ENCODE assay signal across 25 cellular contexts in genomic region chr10:35348609-35349388, GRCh38. TPM values are rescaled to one million over a fixed set of nuclear protein-coding genes. Genes with fewer than 3 reads are reported as not detected.
DNase-seq lines count a peak whose midpoint lies in the region; ATAC-seq and TF ChIP-seq lines count a peak whose summit lies in the region.
"Had no signal": no experiment of that assay in that cellular context is flagged by ENCODE, and none has a peak within 500 bp of the region (broad histone marks: within the 10 kb centered on the region; RNA-seq: fewer than 3 reads in every experiment).

No MANE protein-coding gene starts in this region.

- H3K36me3 Mint-ChIP-seq in GM23338 (ENCODE audit: low read depth) (no peaks in the 10 kb centered on the region), endothelial cell (ENCODE audit: low read depth, unreplicated experiment) (peaks cover 3% of the 10 kb centered on the region)
- H3K36me3 Mint-ChIP-seq in naive thymus-derived CD4-positive, alpha-beta T cell: peaks cover 0 to 22% (median 5%) of the 10 kb centered on the region in 5 donors

- peaks cover 43% of the 10 kb centered on the region for H3K4me1 Mint-ChIP-seq in GM23338
- H3K4me1 Mint-ChIP-seq in endothelial cell (ENCODE audit: unreplicated experiment): peaks cover 64% of the 10 kb centered on the region
- H3K4me1 Mint-ChIP-seq in naive thymus-derived CD4-positive, alpha-beta T cell: peaks cover 68 to 95% (median 89%) of the 10 kb centered on the region in 7 donors

- CTCF ChIA-PET in naive thymus-derived CD4-positive, alpha-beta T cell (lab: Charles Lee): interaction anchor here (0.7 kb wide), 1 partner anchor 15 kb away, joined by 4 read pairs; no protein-coding TSS in a partner anchor

- TF ChIP-seq POLR2A in GM18505 (IDR thresholded peaks at IDR 0.05; ENCODE audit: borderline replicate concordance, extremely low read depth, insufficient read depth, insufficient read length): no peak

- POLR2A ChIA-PET in naive thymus-derived CD4-positive, alpha-beta T cell (lab: Charles Lee): interaction anchor here (0.7 kb wide), 1 partner anchor 16 kb away, joined by 3 read pairs; no protein-coding TSS in a partner anchor

- H3K27ac ChIP-seq in GM23338 (ENCODE audit: low read depth) (peak overlapping the region; percentile 26; the same call in 1 of the 2 replicates), OCI-LY3 (ENCODE audit: low read length) (no peak overlapping the region)
- no peak overlapping the region for H3K27ac ChIP-seq in naive thymus-derived CD4-positive, alpha-beta T cell (ENCODE audit: low read depth, low read length)
- H3K27ac ChIP-seq: lower lobe of right lung, stomach, upper lobe of left lung had no signal

- H2AFZ ChIP-seq in GM23338 (no peak overlapping the region), OCI-LY3 (ENCODE audit: low read depth, low read length) (no peak overlapping the region)

- H4K20me1 ChIP-seq in GM23338 (replicated peaks; ENCODE audit: insufficient read depth) (peaks cover 53% of the 10 kb centered on the region), OCI-LY3 (ENCODE audit: insufficient read depth, low read length) (peaks cover 84% of the 10 kb centered on the region)

- H3K9me2 ChIP-seq in GM23338 (ENCODE audit: insufficient read depth): no peaks in the 10 kb centered on the region

- ATAC-seq in GM23338 (no peak; the same call in 2 of the 3 replicates), GM19351 (IDR thresholded peaks at IDR 0.05; ENCODE audit: unreplicated experiment) (no peak), HG03039 (IDR thresholded peaks at IDR 0.05; ENCODE audit: unreplicated experiment) (no peak), GM18505 (IDR thresholded peaks at IDR 0.05; ENCODE audit: unreplicated experiment) (no peak)
- ATAC-seq in naive thymus-derived CD4-positive, alpha-beta T cell: peak; percentile 23
- ATAC-seq: lower lobe of right lung, mucosa of descending colon, sciatic nerve had no signal

- H3K9me3 ChIP-seq in OCI-LY3 (ENCODE audit: insufficient read depth, low read length): no peaks in the 10 kb centered on the region
- no peaks in the 10 kb centered on the region for H3K9me3 ChIP-seq in naive thymus-derived CD4-positive, alpha-beta T cell (ENCODE audit: control insufficient read depth in 2 of 3, low read length in 3 of 3)
- H3K9me3 ChIP-seq: lower lobe of right lung, mucosa of descending colon, stomach, upper lobe of left lung had no signal

- intact Hi-C loops in naive thymus-derived CD4-positive, alpha-beta T cell (cut with micrococcal nuclease): loop anchor here in 1 of 2 donors (10.0 kb wide), 1 partner anchor 216 kb away; no protein-coding TSS in a partner anchor

- H3F3A ChIP-seq in GM23338 (replicated peaks; ENCODE audit: low read depth): no peaks in the 10 kb centered on the region

- H3K9ac ChIP-seq in OCI-LY3 (ENCODE audit: low read length): no peak overlapping the region

- H3K36me3 ChIP-seq in GM23338 (ENCODE audit: insufficient read depth) (no peaks in the 10 kb centered on the region), OCI-LY3 (replicated peaks; ENCODE audit: low read depth, low read length) (no peaks in the 10 kb centered on the region)
- H3K36me3 ChIP-seq in naive thymus-derived CD4-positive, alpha-beta T cell (ENCODE audit: control insufficient read depth in 2 of 3, insufficient read depth in 3 of 3, low read length in 3 of 3): no peaks in the 10 kb centered on the region
- H3K36me3 ChIP-seq: lower lobe of right lung, stomach, upper lobe of left lung had no signal

- TF ChIP-seq CTCF in GM23338 (conservative IDR thresholded peaks at IDR 0.05; ENCODE audit: low read depth in 2 of 2): no peak
- TF ChIP-seq CTCF in OCI-LY3 (IDR thresholded peaks at IDR 0.05; ENCODE audit: low read depth, low read length): no peak
- TF ChIP-seq CTCF in endothelial cell (IDR thresholded peaks at IDR 0.05; ENCODE audit: unreplicated experiment): no peak

- H3K79me2 ChIP-seq in GM23338 (replicated peaks; ENCODE audit: insufficient read depth) (peaks cover 99% of the 10 kb centered on the region), OCI-LY3 (ENCODE audit: low read length) (peaks cover 88% of the 10 kb centered on the region)

- H3K4me2 ChIP-seq in GM23338: no peak overlapping the region
- H3K4me2 ChIP-seq in OCI-LY3 (ENCODE audit: low read length): peak overlapping the region; percentile 25

- no peaks in the 10 kb centered on the region for H3K9me3 Mint-ChIP-seq in GM23338
- no peaks in the 10 kb centered on the region for H3K9me3 Mint-ChIP-seq in endothelial cell (ENCODE audit: unreplicated experiment)
- H3K9me3 Mint-ChIP-seq in naive thymus-derived CD4-positive, alpha-beta T cell: no peaks in the 10 kb centered on the region
- H3K9me3 Mint-ChIP-seq: CD4-positive, alpha-beta T cell; HFFc6; IgD-negative memory B cell had no signal

- DNase-seq in GM23338 (ENCODE audit: low spot score): no peak
- no peak for DNase-seq in endothelial cell (ENCODE audit: low spot score)
- no peak for DNase-seq in naive thymus-derived CD4-positive, alpha-beta T cell
- DNase-seq in occipital lobe (lab: John Stamatoyannopoulos, UW): no peak
- DNase-seq: activated CD4-positive, CD25-positive, alpha-beta regulatory T cell; activated CD8-positive, alpha-beta T cell treated with anti-CD3 and anti-CD28 coated beads for 36 hours; activated naive CD4-positive, alpha-beta T cell treated with anti-CD3 and anti-CD28 coated beads, Interleukin-2, amount 50 U/mL, for 16 hours; CD4-positive, alpha-beta T cell; cerebellar nuclear complex; effector CD4-positive, alpha-beta T cell; erythroblast; HFFc6; lower lobe of right lung; mucosa of descending colon; NCI-H1092 treated with DMSO at 0.1 percent for 48 hours; NCI-H2081; NCI-H226; stomach; upper lobe of left lung had no signal

- no peak overlapping the region for H3K4me3 Mint-ChIP-seq in GM23338
- no peak overlapping the region for H3K4me3 Mint-ChIP-seq in endothelial cell (ENCODE audit: unreplicated experiment)
- H3K4me3 Mint-ChIP-seq in naive thymus-derived CD4-positive, alpha-beta T cell: peak overlapping the region in 3 of 10 donors; percentile 4 to 56 (median 50)
- H3K4me3 Mint-ChIP-seq: activated CD8-positive, alpha-beta T cell treated with anti-CD3 and anti-CD28 coated beads for 36 hours; CD4-positive, alpha-beta T cell; HFFc6 had no signal

- H3K27me3 ChIP-seq in GM23338 (ENCODE audit: insufficient read depth): no peaks in the 10 kb centered on the region
- no peaks in the 10 kb centered on the region for H3K27me3 ChIP-seq in OCI-LY3 (ENCODE audit: low read depth, low read length)
- H3K27me3 ChIP-seq in naive thymus-derived CD4-positive, alpha-beta T cell (ENCODE audit: control insufficient read depth in 2 of 2, insufficient read depth in 2 of 2, low read length in 2 of 2): no peaks in the 10 kb centered on the region
- H3K27me3 ChIP-seq: stomach, upper lobe of left lung had no signal

- no peaks in the 10 kb centered on the region for H3K27me3 Mint-ChIP-seq in GM23338 (ENCODE audit: insufficient read depth, low read depth, poor library complexity)
- H3K27me3 Mint-ChIP-seq in endothelial cell (ENCODE audit: unreplicated experiment): peaks cover 5% of the 10 kb centered on the region
- H3K27me3 Mint-ChIP-seq in naive thymus-derived CD4-positive, alpha-beta T cell: no peaks in the 10 kb centered on the region
- H3K27me3 Mint-ChIP-seq: activated CD8-positive, alpha-beta T cell treated with anti-CD3 and anti-CD28 coated beads for 36 hours; CD4-positive, alpha-beta T cell; IgD-negative memory B cell had no signal

- H3K4me1 ChIP-seq in GM23338 (ENCODE audit: insufficient read depth) (no peaks in the 10 kb centered on the region; the same call in 1 of the 2 replicates), OCI-LY3 (ENCODE audit: low read length) (peaks cover 38% of the 10 kb centered on the region)
- H3K4me1 ChIP-seq in naive thymus-derived CD4-positive, alpha-beta T cell (ENCODE audit: control insufficient read depth in 2 of 2, insufficient read depth in 2 of 2, low read length in 2 of 2): peaks cover 14 to 25% of the 10 kb centered on the region in 2 donors

- H3K4me3 ChIP-seq in GM23338 (no peak overlapping the region), OCI-LY3 (ENCODE audit: low read length) (no peak overlapping the region)
- no peak overlapping the region for H3K4me3 ChIP-seq in naive thymus-derived CD4-positive, alpha-beta T cell (ENCODE audit: low read length)
- H3K4me3 ChIP-seq: lower lobe of right lung, mucosa of descending colon, stomach, upper lobe of left lung had no signal

- peak overlapping the region; percentile 61; the same call in 1 of the 2 replicates for H3K27ac Mint-ChIP-seq in GM23338
- H3K27ac Mint-ChIP-seq in endothelial cell (ENCODE audit: unreplicated experiment): peak overlapping the region; percentile 13
- H3K27ac Mint-ChIP-seq in naive thymus-derived CD4-positive, alpha-beta T cell: peak overlapping the region in 2 of 9 donors; percentile 3 to 20
- H3K27ac Mint-ChIP-seq: activated CD8-positive, alpha-beta T cell treated with anti-CD3 and anti-CD28 coated beads for 36 hours; CD4-positive, alpha-beta T cell; HFFc6 had no signal

RNA-seq across cellular contexts. Expression of gene CCNY, which starts 12.5 kb away (rescaled TPM):
- 29.0 and 32.0 TPM in 2 replicates for total RNA-seq in GM23338 (2014; rRNA removed; shearing (Covaris generic))
- 14.2 and 17.4 TPM in 2 replicates for polyA plus RNA-seq in GM23338 (2016; fragmentation: Nextera tagmentation; extraction: Ambion mirVana)
- total RNA-seq in endothelial cell (ENCODE audit: unreplicated experiment) (169 TPM), occipital lobe (49.9 TPM)
- total RNA-seq in naive thymus-derived CD4-positive, alpha-beta T cell: 10 to 100 TPM; 52.3 to 91.9 (median 68.3) TPM
- 10 to 100 TPM; 11.6 to 13.0 TPM for polyA plus RNA-seq in naive thymus-derived CD4-positive, alpha-beta T cell
